8 cellular contexts compared by ENCODE assay signal in genomic region chr7:127252380-127252718, GRCh38. TPM values are rescaled to one million over a fixed set of nuclear protein-coding genes. Genes with fewer than 3 reads are reported as not detected.
A peak's percentile ranks its signal among the peaks of the same experiment; 100 is the strongest.
DNase-seq lines count a peak whose midpoint lies in the region; ATAC-seq lines count a peak whose summit lies in the region.

No MANE protein-coding gene starts in this region.

- CTCF ChIA-PET in activated CD4-positive, alpha-beta T cell treated with anti-CD3 and anti-CD28 coated beads for 36 hours (lab: Charles Lee) = no interaction called here

- H3K27me3 ChIP-seq in subcutaneous abdominal adipose tissue (ENCODE audit: control insufficient read depth in 5 of 5, insufficient read depth in 4 of 5, low read length in 5 of 5) = peaks cover 30 to 72% (median 38%) of the 10 kb centered on the region in 5 donors

- no peak for ATAC-seq in activated CD4-positive, alpha-beta T cell treated with anti-CD3 and anti-CD28 coated beads for 36 hours
- ATAC-seq in HG03097 (IDR thresholded peaks at IDR 0.05; ENCODE audit: low FRiP score, unreplicated experiment) = no peak
- no peak for ATAC-seq in GM21381 (IDR thresholded peaks at IDR 0.05; ENCODE audit: unreplicated experiment)

- intact Hi-C loops in activated CD4-positive, alpha-beta T cell treated with anti-CD3 and anti-CD28 coated beads for 36 hours (cut with DNase I, micrococcal nuclease) = loop anchor here (2.0 to 10.0 kb wide), 4 partner anchors 94 to 450 kb away; partner anchors contain the start of gene ZNF800 (in 1 of the 2)
- intact Hi-C loops in activated T-helper 2 cell treated with anti-CD3 and anti-CD28 coated beads, Interferon-gamma antibody, Interleukin-2, Interleukin-4, amounts not matched to agents 10 μg/mL and 5 μg/mL and 100 μg/mL, durations not matched to agents 14 hours and 24 hours and 36 hours (cut with micrococcal nuclease) = loop anchor here (2.0 to 5.0 kb wide), 2 partner anchors 94 to 140 kb away; partner anchors contain the start of gene ZNF800

- H3K9me3 Mint-ChIP-seq in activated CD4-positive, alpha-beta T cell treated with anti-CD3 and anti-CD28 coated beads for 36 hours (ENCODE audit: low read depth) = no peaks in the 10 kb centered on the region
- H3K9me3 Mint-ChIP-seq in activated T-helper 2 cell treated with anti-CD3 and anti-CD28 coated beads, Interferon-gamma antibody, Interleukin-2, Interleukin-4, amounts not matched to agents 10 μg/mL and 5 μg/mL and 100 μg/mL, durations not matched to agents 14 hours and 24 hours and 36 hours = no peaks in the 10 kb centered on the region
- peaks cover 0 to 3% (median 0%) of the 10 kb centered on the region in 6 donors for H3K9me3 Mint-ChIP-seq in immature natural killer cell

- H3K9me3 ChIP-seq in subcutaneous abdominal adipose tissue (ENCODE audit: control insufficient read depth in 5 of 5, low read length in 5 of 5) = no peaks in the 10 kb centered on the region

- peaks cover 7% of the 10 kb centered on the region for H3K4me1 Mint-ChIP-seq in activated CD4-positive, alpha-beta T cell treated with anti-CD3 and anti-CD28 coated beads for 36 hours
- H3K4me1 Mint-ChIP-seq in activated T-helper 2 cell treated with anti-CD3 and anti-CD28 coated beads, Interferon-gamma antibody, Interleukin-2, Interleukin-4, amounts not matched to agents 10 μg/mL and 5 μg/mL and 100 μg/mL, durations not matched to agents 14 hours and 24 hours and 36 hours (ENCODE audit: low read depth) = peaks cover 9% of the 10 kb centered on the region
- H3K4me1 Mint-ChIP-seq in immature natural killer cell = peaks cover 9 to 13% of the 10 kb centered on the region in 2 donors

- no peak for DNase-seq in activated CD4-positive, alpha-beta T cell treated with anti-CD3 and anti-CD28 coated beads for 36 hours
- DNase-seq in activated CD4-positive, alpha-beta T cell treated with anti-CD3 and anti-CD28 coated beads for 48 hours = no peak
- no peak for DNase-seq in activated T-helper 2 cell treated with anti-CD3 and anti-CD28 coated beads, Interferon-gamma antibody, Interleukin-2, Interleukin-4, amounts not matched to agents 10 μg/mL and 5 μg/mL and 100 μg/mL, durations not matched to agents 14 hours and 24 hours and 36 hours (ENCODE audit: low spot score)
- DNase-seq in immature natural killer cell (no peak), inferior parietal cortex (ENCODE audit: extremely low spot score) (no peak)

- no peaks in the 10 kb centered on the region for H3K36me3 Mint-ChIP-seq in activated CD4-positive, alpha-beta T cell treated with anti-CD3 and anti-CD28 coated beads for 36 hours (ENCODE audit: low read depth)
- no peaks in the 10 kb centered on the region for H3K36me3 Mint-ChIP-seq in activated T-helper 2 cell treated with anti-CD3 and anti-CD28 coated beads, Interferon-gamma antibody, Interleukin-2, Interleukin-4, amounts not matched to agents 10 μg/mL and 5 μg/mL and 100 μg/mL, durations not matched to agents 14 hours and 24 hours and 36 hours (ENCODE audit: low read depth)
- H3K36me3 Mint-ChIP-seq in immature natural killer cell = no peaks in the 10 kb centered on the region

- peaks cover 3 to 35% (median 21%) of the 10 kb centered on the region in 5 donors for H3K4me1 ChIP-seq in subcutaneous abdominal adipose tissue (ENCODE audit: control insufficient read depth in 5 of 5, insufficient read depth in 5 of 5, low read length in 5 of 5)

- peak overlapping the region; percentile 66 for H3K4me3 Mint-ChIP-seq in activated CD4-positive, alpha-beta T cell treated with anti-CD3 and anti-CD28 coated beads for 36 hours
- H3K4me3 Mint-ChIP-seq in activated T-helper 2 cell treated with anti-CD3 and anti-CD28 coated beads, Interferon-gamma antibody, Interleukin-2, Interleukin-4, amounts not matched to agents 10 μg/mL and 5 μg/mL and 100 μg/mL, durations not matched to agents 14 hours and 24 hours and 36 hours (ENCODE audit: low read depth) = peak overlapping the region; percentile 60
- H3K4me3 Mint-ChIP-seq in immature natural killer cell = peak overlapping the region; percentile 76 to 90 (median 79)

- H3K27ac Mint-ChIP-seq in activated CD4-positive, alpha-beta T cell treated with anti-CD3 and anti-CD28 coated beads for 36 hours = no peak overlapping the region
- H3K27ac Mint-ChIP-seq in activated T-helper 2 cell treated with anti-CD3 and anti-CD28 coated beads, Interferon-gamma antibody, Interleukin-2, Interleukin-4, amounts not matched to agents 10 μg/mL and 5 μg/mL and 100 μg/mL, durations not matched to agents 14 hours and 24 hours and 36 hours = no peak overlapping the region
- no peak overlapping the region for H3K27ac Mint-ChIP-seq in immature natural killer cell

- POLR2A ChIA-PET in activated CD4-positive, alpha-beta T cell treated with anti-CD3 and anti-CD28 coated beads for 36 hours (lab: Charles Lee) = no interaction called here

- no peak overlapping the region for H3K27ac ChIP-seq in subcutaneous abdominal adipose tissue (ENCODE audit: low read depth, low read length)

- peaks cover 62% of the 10 kb centered on the region for H3K27me3 Mint-ChIP-seq in activated CD4-positive, alpha-beta T cell treated with anti-CD3 and anti-CD28 coated beads for 36 hours
- peaks cover 74% of the 10 kb centered on the region for H3K27me3 Mint-ChIP-seq in activated T-helper 2 cell treated with anti-CD3 and anti-CD28 coated beads, Interferon-gamma antibody, Interleukin-2, Interleukin-4, amounts not matched to agents 10 μg/mL and 5 μg/mL and 100 μg/mL, durations not matched to agents 14 hours and 24 hours and 36 hours (ENCODE audit: low read depth)
- H3K27me3 Mint-ChIP-seq in immature natural killer cell (ENCODE audit: low read depth in 3 of 3) = peaks cover 5 to 19% (median 19%) of the 10 kb centered on the region in 3 donors

- H3K9ac ChIP-seq in subcutaneous abdominal adipose tissue (ENCODE audit: low read length in 5 of 5) = peak overlapping the region in 3 of 5 donors; percentile 30 to 54 (median 37)

- peak overlapping the region; percentile 60 to 90 (median 84) for H3K4me3 ChIP-seq in subcutaneous abdominal adipose tissue (ENCODE audit: low read depth in 1 of 5, low read length in 5 of 5)

- H3K36me3 ChIP-seq in subcutaneous abdominal adipose tissue (ENCODE audit: control insufficient read depth in 5 of 5, insufficient read depth in 5 of 5, low read length in 5 of 5) = no peaks in the 10 kb centered on the region

RNA-seq across cellular contexts. Expression of gene GRM8, which starts 0.4 kb away (rescaled TPM):
- total RNA-seq in activated CD4-positive, alpha-beta T cell treated with anti-CD3 and anti-CD28 coated beads for 36 hours = not detected
- total RNA-seq in activated T-helper 2 cell treated with anti-CD3 and anti-CD28 coated beads, Interferon-gamma antibody, Interleukin-2, Interleukin-4, amounts not matched to agents 10 μg/mL and 5 μg/mL and 100 μg/mL, durations not matched to agents 14 hours and 24 hours and 36 hours = not detected in 2 replicates
- polyA plus RNA-seq in immature natural killer cell = not detected
